In the genomic region with DNA sequence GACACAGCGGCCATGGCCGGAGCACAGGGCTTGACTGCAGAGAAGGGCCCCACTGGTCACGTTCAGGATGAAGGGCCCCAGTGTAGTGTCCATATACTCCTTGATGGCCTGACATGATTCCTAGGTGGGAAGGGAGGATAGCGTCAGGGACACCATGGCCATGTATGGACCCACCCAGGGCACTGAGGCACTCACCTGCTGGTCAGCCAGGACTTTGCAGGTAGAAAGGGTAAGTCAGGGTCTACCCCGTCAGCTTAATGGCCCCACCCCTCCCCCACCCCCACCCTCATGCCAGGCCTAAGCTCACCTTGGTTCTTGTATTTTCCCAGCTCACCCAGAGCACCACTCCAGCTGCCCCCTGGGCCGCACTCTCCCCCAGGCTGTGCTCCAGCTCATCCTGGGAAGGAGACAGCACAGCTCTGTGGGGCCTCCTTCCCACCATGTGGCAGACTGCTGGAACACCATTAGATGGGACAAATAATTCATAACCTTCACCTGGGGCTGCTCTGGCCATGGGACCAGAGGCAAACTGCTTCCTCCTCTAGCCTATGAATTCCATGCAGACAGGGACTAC, we compare ENCODE assay signal across 10 cellular contexts. TPM values are rescaled to one million over a fixed set of nuclear protein-coding genes. Genes with fewer than 3 reads are reported as not detected.
DNase-seq lines count a peak whose midpoint lies in the region; ATAC-seq and TF ChIP-seq lines count a peak whose summit lies in the region.
"Had no signal": no experiment of that assay in that cellular context is flagged by ENCODE, and none has a peak within 500 bp of the region (broad histone marks: within the 10 kb centered on the region; RNA-seq: fewer than 3 reads in every experiment).

No MANE protein-coding gene starts in this region.

- no peaks in the 10 kb centered on the region for H4K20me1 ChIP-seq in mammary epithelial cell (ENCODE audit: insufficient read depth, low read length)

- H3K27ac Mint-ChIP-seq in type B pancreatic cell, result peak overlapping the region; percentile 99

- H3K4me2 ChIP-seq in mammary epithelial cell (ENCODE audit: insufficient read depth, low read depth, low read length), result peak overlapping the region; percentile 60

- H3K36me3 ChIP-seq in heart left ventricle, result peaks cover 0 to 15% (median 0%) of the 10 kb centered on the region in 9 donors
- H3K36me3 ChIP-seq in mammary epithelial cell (ENCODE audit: insufficient read depth, low read length), result no peaks in the 10 kb centered on the region
- H3K36me3 ChIP-seq in muscle layer of colon (ENCODE audit: insufficient read depth, low read length), result no peaks in the 10 kb centered on the region

- TF ChIP-seq CTCF in heart left ventricle (IDR thresholded peaks at IDR 0.05), result no peak
- no peak for TF ChIP-seq CTCF in mammary epithelial cell (conservative IDR thresholded peaks at IDR 0.05 in 1 of 2, IDR thresholded peaks at IDR 0.05 in 1 of 2; ENCODE audit: extremely low read depth in 1 of 2, insufficient read depth in 1 of 2, low read depth in 1 of 2, low read length in 2 of 2)
- TF ChIP-seq CTCF in type B pancreatic cell (conservative IDR thresholded peaks at IDR 0.05), result no peak

- intact Hi-C loops in heart left ventricle (cut with DNase I), result loop anchor here in 2 of 10 donors (1.0 to 5.0 kb wide), 2 partner anchors 22 to 48 kb away; partner anchors contain the start of gene HYAL2 (in 1 of the 2)
- intact Hi-C loops in left ventricle myocardium superior (cut with micrococcal nuclease), result no loop called here
- intact Hi-C loops in mammary epithelial cell (cut with micrococcal nuclease), result no loop called here

- H3K4me3 ChIP-seq in heart left ventricle (peak overlapping the region in 9 of 12 donors; percentile 56 to 81 (median 69)), mammary epithelial cell (replicated peaks in 1 of 3; ENCODE audit: insufficient read depth in 1 of 3, low read depth in 2 of 3, low read length in 3 of 3) (peak overlapping the region in 1 of 3 experiments; percentile 42), muscle layer of colon (ENCODE audit: low read depth in 1 of 2, low read length in 2 of 2) (peak overlapping the region; percentile 23 to 54)
- H3K4me3 ChIP-seq: mucosa of descending colon had no signal

- H3K27me3 ChIP-seq in heart left ventricle (no peaks in the 10 kb centered on the region), mammary epithelial cell (ENCODE audit: insufficient read depth, low read length) (no peaks in the 10 kb centered on the region), muscle layer of colon (ENCODE audit: control insufficient read depth in 1 of 2, insufficient read depth in 2 of 2, low read length in 2 of 2) (no peaks in the 10 kb centered on the region)

- H3K9me3 ChIP-seq in heart left ventricle, result no peaks in the 10 kb centered on the region
- no peaks in the 10 kb centered on the region for H3K9me3 ChIP-seq in mammary epithelial cell (replicated peaks; ENCODE audit: insufficient read depth, low read length)
- no peaks in the 10 kb centered on the region for H3K9me3 ChIP-seq in muscle layer of colon (ENCODE audit: low read length)
- H3K9me3 ChIP-seq: mucosa of descending colon had no signal

- DNase-seq in heart left ventricle (no peak), left ventricle myocardium superior (no peak), mammary epithelial cell (no peak), type B pancreatic cell (ENCODE audit: extremely low spot score, unreplicated experiment) (no peak), putamen (ENCODE audit: low spot score) (no peak)
- DNase-seq: NCI-H1930 had no signal

- BruUV-seq in mammary epithelial cell (replicated peaks; lab: Mats Ljungman, UMichigan), result no TSS peak

- peak overlapping the region; percentile 98 for H3K4me3 Mint-ChIP-seq in type B pancreatic cell

- CTCF ChIA-PET in mammary epithelial cell (lab: Charles Lee; ENCODE audit: low non-redundant PET), result no interaction called here

- no peaks in the 10 kb centered on the region for H3K9me3 Mint-ChIP-seq in type B pancreatic cell

- H3K27ac ChIP-seq in heart left ventricle, result peak overlapping the region; percentile 75 to 97 (median 94)
- H3K27ac ChIP-seq in mammary epithelial cell (ENCODE audit: insufficient read depth, low read depth, low read length), result peak overlapping the region; percentile 95
- H3K27ac ChIP-seq in muscle layer of colon (ENCODE audit: low read depth, low read length), result peak overlapping the region; percentile 89

- H3K9ac ChIP-seq in mammary epithelial cell (ENCODE audit: insufficient read depth, low read length) (peak overlapping the region; percentile 82), muscle layer of colon (ENCODE audit: low read length) (no peak overlapping the region)

- no peaks in the 10 kb centered on the region for H3K36me3 Mint-ChIP-seq in type B pancreatic cell

- H3K4me1 Mint-ChIP-seq in type B pancreatic cell (ENCODE audit: unreplicated experiment), result peaks cover 18% of the 10 kb centered on the region

- in situ Hi-C loops in mammary epithelial cell (cut with MboI; ENCODE audit: low sequenced_read_pairs in 2 of 2), result no loop called here

- H3K27me3 Mint-ChIP-seq in type B pancreatic cell, result no peaks in the 10 kb centered on the region

- H3K79me2 ChIP-seq in mammary epithelial cell (ENCODE audit: insufficient read depth, low read length), result peaks cover 26% of the 10 kb centered on the region

- 79 to 90% (median 81%) methylated on average over 6 of the region's 6 CpGs for WGBS in heart left ventricle, 4 donors
- WGBS in mammary epithelial cell (ENCODE audit: low coverage, missing lambda C conversion rate), result 100% methylated on average over 4 of the region's 6 CpGs

- H2AFZ ChIP-seq in mammary epithelial cell (ENCODE audit: low read depth, low read length), result no peak overlapping the region

- TF ChIP-seq POLR2A in heart left ventricle (IDR thresholded peaks at IDR 0.05), result no peak

- ATAC-seq in heart left ventricle (no peak), left ventricle myocardium superior (no peak), GM18909 (IDR thresholded peaks at IDR 0.05; ENCODE audit: poor library complexity, unreplicated experiment) (no peak), GM18907 (IDR thresholded peaks at IDR 0.05; ENCODE audit: unreplicated experiment) (no peak)

- dilution Hi-C loops in mammary epithelial cell (cut with HindIII; ENCODE audit: low sequenced_read_pairs), result no loop called here

- peaks cover 11 to 58% (median 43%) of the 10 kb centered on the region in 12 donors for H3K4me1 ChIP-seq in heart left ventricle
- peaks cover 28% of the 10 kb centered on the region for H3K4me1 ChIP-seq in mammary epithelial cell (ENCODE audit: insufficient read depth, low read length)
- peaks cover 28% of the 10 kb centered on the region for H3K4me1 ChIP-seq in muscle layer of colon (ENCODE audit: insufficient read depth, low read length)

RNA-seq across cellular contexts. Expression of gene HYAL3, which starts 1.6 kb away (rescaled TPM):
- total RNA-seq in heart left ventricle (1 to 10 TPM; 1.0 to 3.2 (median 1.6) TPM), left ventricle myocardium superior (0.92 TPM), mammary epithelial cell (10 to 100 TPM in 1 of 2 donors, 1 to 10 TPM in 1; 9.7 to 12.7 TPM), type B pancreatic cell (ENCODE audit: low replicate concordance) (2.9 and 4.0 TPM in 2 replicates)
- polyA plus RNA-seq in heart left ventricle (1 to 10 TPM; 2.1 to 3.1 TPM), mammary epithelial cell (23.8 TPM)
- 12.6 TPM for polyA minus RNA-seq in mammary epithelial cell

RNA-seq across cellular contexts. Expression of gene NAA80, which starts 1.6 kb away (rescaled TPM):
- 10 to 100 TPM in 4 of 9 donors, 1 to 10 TPM in 5; 8.0 to 13.9 (median 9.8) TPM for total RNA-seq in heart left ventricle
- 10 to 100 TPM in 1 of 2 donors, 1 to 10 TPM in 1; 5.0 to 10.4 TPM for polyA plus RNA-seq in heart left ventricle
- total RNA-seq in left ventricle myocardium superior, result 6.7 TPM
- 10 to 100 TPM in 1 of 2 donors, 1 to 10 TPM in 1; 8.3 to 20.9 TPM for total RNA-seq in mammary epithelial cell
- 14.6 TPM for polyA plus RNA-seq in mammary epithelial cell
- 71.3 TPM for polyA minus RNA-seq in mammary epithelial cell
- total RNA-seq in type B pancreatic cell (ENCODE audit: low replicate concordance), result 12.9 and 13.0 TPM in 2 replicates

RNA-seq across cellular contexts. Expression of gene HYAL1, which starts 2.6 kb away (rescaled TPM):
- total RNA-seq in heart left ventricle (10 to 100 TPM; 36.9 to 99.7 (median 57.8) TPM), left ventricle myocardium superior (70.0 TPM), mammary epithelial cell (under 1 TPM; 0.17 to 0.40 TPM), type B pancreatic cell (ENCODE audit: low replicate concordance) (2.3 and 3.7 TPM in 2 replicates)
- polyA plus RNA-seq in heart left ventricle (10 to 100 TPM; 37.6 to 60.7 TPM), mammary epithelial cell (2.5 TPM)
- 7.8 TPM for polyA minus RNA-seq in mammary epithelial cell

RNA-seq across cellular contexts. Expression of gene IFRD2, which starts 8.5 kb away (rescaled TPM):
- 10 to 100 TPM; 47.5 to 94.9 (median 61.4) TPM for total RNA-seq in heart left ventricle
- 100 to 1,000 TPM in 1 of 2 donors, 10 to 100 TPM in 1; 80.5 to 106 TPM for polyA plus RNA-seq in heart left ventricle
- 79.3 TPM for total RNA-seq in left ventricle myocardium superior
- total RNA-seq in mammary epithelial cell, result 100 to 1,000 TPM in 1 of 2 donors, 10 to 100 TPM in 1; 65.5 to 117 TPM
- 122 TPM for polyA plus RNA-seq in mammary epithelial cell
- 94.5 TPM for polyA minus RNA-seq in mammary epithelial cell
- total RNA-seq in type B pancreatic cell (ENCODE audit: low replicate concordance), result 60.9 and 80.5 TPM in 2 replicates

RNA-seq across cellular contexts. Expression of gene HYAL2, which starts 21.8 kb away (rescaled TPM):
- 100 to 1,000 TPM in 2 of 9 donors, 10 to 100 TPM in 7; 24.0 to 234 (median 48.5) TPM for total RNA-seq in heart left ventricle
- 100 to 1,000 TPM in 1 of 2 donors, 10 to 100 TPM in 1; 52.2 to 119 TPM for polyA plus RNA-seq in heart left ventricle
- total RNA-seq in left ventricle myocardium superior, result 36.0 TPM
- total RNA-seq in mammary epithelial cell, result 10 to 100 TPM; 37.0 to 65.5 TPM
- 77.9 TPM for polyA plus RNA-seq in mammary epithelial cell
- polyA minus RNA-seq in mammary epithelial cell, result 56.5 TPM
- 46.6 and 52.5 TPM in 2 replicates for total RNA-seq in type B pancreatic cell (ENCODE audit: low replicate concordance)
